ENCODE assay signal across 8 cellular contexts in the genomic region with DNA sequence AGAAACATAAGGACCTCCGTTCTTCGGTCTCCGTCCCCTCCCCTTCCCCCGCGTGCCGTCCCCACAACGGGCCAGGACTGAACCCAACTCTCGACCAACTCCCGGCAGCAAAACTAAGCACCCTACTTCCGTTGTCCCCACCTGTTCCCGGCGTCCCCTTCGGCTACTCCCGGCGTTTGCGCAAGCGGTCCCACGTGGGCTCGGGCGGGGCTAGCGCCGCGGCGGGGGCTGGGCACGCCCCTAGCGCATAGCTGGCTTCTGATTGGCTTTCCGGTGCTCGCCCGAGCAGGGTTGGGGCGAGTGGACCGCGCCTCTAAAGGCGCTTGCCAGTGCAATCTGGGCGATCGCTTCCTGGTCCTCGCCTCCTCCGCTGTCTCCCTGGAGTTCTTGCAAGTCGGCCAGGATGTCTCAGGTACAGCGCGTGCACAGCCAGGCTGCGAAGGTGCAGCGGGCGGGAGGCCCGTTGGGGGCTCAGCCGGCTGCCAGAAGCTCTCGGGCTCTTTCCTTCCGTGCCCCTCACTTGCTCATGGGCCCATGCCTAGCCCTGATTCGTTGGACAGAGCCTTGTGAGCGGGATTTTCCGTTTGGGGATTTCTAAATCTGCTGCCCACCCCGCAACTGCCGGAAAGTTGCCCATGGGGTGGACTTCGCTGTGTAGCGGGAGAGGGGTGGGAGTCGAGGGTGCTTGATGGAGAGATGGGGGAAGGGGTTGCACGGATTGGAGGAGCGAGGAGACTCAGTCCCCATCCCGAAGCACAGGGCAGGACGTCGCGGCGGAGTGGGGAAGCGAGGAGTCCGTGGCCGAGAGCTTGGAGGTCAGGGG. TPM values are rescaled to one million over a fixed set of nuclear protein-coding genes. Genes with fewer than 3 reads are reported as not detected.
DNase-seq lines count a peak whose midpoint lies in the region; ATAC-seq and TF ChIP-seq lines count a peak whose summit lies in the region.

TSS of gene C2orf76 (minus strand) at position 186 of the 823 bp plus-strand sequence. CDS start 26,875 bp downstream, outside the sequence.
TSS of gene DBI (plus strand) at position 329 of the 823 bp plus-strand sequence. CDS start at position 404, 75 bp downstream.

- no peaks in the 10 kb centered on the region for H3K9me3 ChIP-seq in right lobe of liver

- peak; percentile 95 for TF ChIP-seq POLR2A in right lobe of liver (IDR thresholded peaks at IDR 0.05)

- no peaks in the 10 kb centered on the region for H3K27me3 ChIP-seq in dorsolateral prefrontal cortex
- H3K27me3 ChIP-seq in right lobe of liver: no peaks in the 10 kb centered on the region

- peaks cover 37% of the 10 kb centered on the region for H3K36me3 Mint-ChIP-seq in activated CD4-positive, alpha-beta memory T cell treated with anti-CD3 and anti-CD28 coated beads for 36 hours

- CTCF ChIA-PET in activated CD4-positive, alpha-beta memory T cell treated with anti-CD3 and anti-CD28 coated beads for 36 hours (lab: Charles Lee): interaction anchor here (1.9 kb wide), 1 partner anchor 11 kb away, joined by 4 read pairs; no protein-coding TSS in a partner anchor

- no peaks in the 10 kb centered on the region for H3K27me3 Mint-ChIP-seq in activated CD4-positive, alpha-beta memory T cell treated with anti-CD3 and anti-CD28 coated beads for 36 hours

- peaks cover 33% of the 10 kb centered on the region for H3K4me1 Mint-ChIP-seq in activated CD4-positive, alpha-beta memory T cell treated with anti-CD3 and anti-CD28 coated beads for 36 hours (ENCODE audit: low read depth)

- intact Hi-C loops in activated CD4-positive, alpha-beta memory T cell treated with anti-CD3 and anti-CD28 coated beads for 36 hours (cut with micrococcal nuclease): loop anchor here (1.0 to 5.0 kb wide), 8 partner anchors 11 to 1555 kb away; partner anchors contain the start of genes CCDC93, DDX18, EPB41L5 and PTPN4
- intact Hi-C loops in dorsolateral prefrontal cortex (cut with DNase I) (loop anchor here in 1 of 2 donors (5.0 kb wide), 1 partner anchor 40 kb away; no protein-coding TSS in a partner anchor), right lobe of liver (cut with DNase I) (no loop called here)

- no peak for TF ChIP-seq CTCF in C4-2B (conservative IDR thresholded peaks at IDR 0.05)
- TF ChIP-seq CTCF in dorsolateral prefrontal cortex (IDR thresholded peaks at IDR 0.05 in 54 of 56, conservative IDR thresholded peaks at IDR 0.05 in 2 of 56; ENCODE audit: low read depth in 1 of 56, partially characterized antibody in 56 of 56): peak in 17 of 56 donors; percentile 3 to 41 (median 14)
- no peak for TF ChIP-seq CTCF in right lobe of liver (IDR thresholded peaks at IDR 0.05)

- POLR2A ChIA-PET in activated CD4-positive, alpha-beta memory T cell treated with anti-CD3 and anti-CD28 coated beads for 36 hours (lab: Charles Lee): interaction anchor here (1.0 to 1.7 kb wide), 6 partner anchors 10 to 810 kb away, joined by 3 to 7 read pairs (median 4); no protein-coding TSS in a partner anchor

- peaks cover 0 to 52% (median 7%) of the 10 kb centered on the region in 4 donors for H3K4me1 ChIP-seq in right lobe of liver

- peak within 1 kb of the TSS; percentile 96 for H3K27ac Mint-ChIP-seq in activated CD4-positive, alpha-beta memory T cell treated with anti-CD3 and anti-CD28 coated beads for 36 hours

- peak; percentile 94 for ATAC-seq in GM19395 (IDR thresholded peaks at IDR 0.05; ENCODE audit: unreplicated experiment)
- ATAC-seq in HG03565 (IDR thresholded peaks at IDR 0.05; ENCODE audit: unreplicated experiment): peak; percentile 92
- peak; percentile 91 to 96 (median 93) for ATAC-seq in right lobe of liver

- H3K4me3 ChIP-seq in dorsolateral prefrontal cortex (peak within 1 kb of the TSS; percentile 64 to 99 (median 87)), right lobe of liver (peak within 1 kb of the TSS; percentile 68 to 97 (median 90))

- H3K9me3 Mint-ChIP-seq in activated CD4-positive, alpha-beta memory T cell treated with anti-CD3 and anti-CD28 coated beads for 36 hours: no peaks in the 10 kb centered on the region

- H3K27ac ChIP-seq in C4-2B (peak within 1 kb of the TSS; percentile 97), dorsolateral prefrontal cortex (peak within 1 kb of the TSS; percentile 51 to 97 (median 90)), right lobe of liver (peak within 1 kb of the TSS; percentile 90 to 95 (median 93))

- H3K36me3 ChIP-seq in right lobe of liver: peaks cover 0 to 39% (median 26%) of the 10 kb centered on the region in 4 donors

- H3K4me3 Mint-ChIP-seq in activated CD4-positive, alpha-beta memory T cell treated with anti-CD3 and anti-CD28 coated beads for 36 hours: peak within 1 kb of the TSS; percentile 100

- WGBS in right lobe of liver (ENCODE audit: insufficient coverage, low coverage, low lambda C conversion rate, missing lambda C conversion rate): under 1% methylated on average over 32 of the region's 65 CpGs

- DNase-seq in NCI-H774 (lab: John Stamatoyannopoulos, UW) (peak; percentile 96), dorsolateral prefrontal cortex (peak; percentile 91 to 98 (median 96)), right lobe of liver (peak; percentile 96 to 98 (median 98))
- peak; percentile 96 for DNase-seq in activated CD4-positive, alpha-beta memory T cell treated with anti-CD3 and anti-CD28 coated beads for 36 hours
- DNase-seq in stimulated activated CD4-positive, alpha-beta T cell treated with anti-CD3 and anti-CD28 coated beads, Interleukin-4, amount 100 ng/mL, for 4 hours: peak; percentile 90

RNA-seq across cellular contexts. Expression of gene C2orf76, which starts in this region (rescaled TPM):
- 10 to 100 TPM; 10.5 to 11.5 TPM for total RNA-seq in activated CD4-positive, alpha-beta memory T cell treated with anti-CD3 and anti-CD28 coated beads for 36 hours
- total RNA-seq in dorsolateral prefrontal cortex: 10 to 100 TPM in 110 of 120 experiments, 1 to 10 TPM in 10; 4.7 to 34.3 (median 14.0) TPM
- 1 to 10 TPM; 2.6 to 5.5 (median 3.5) TPM for total RNA-seq in right lobe of liver

RNA-seq across cellular contexts. Expression of gene DBI, which starts in this region (rescaled TPM):
- 100 to 1,000 TPM; 149 to 150 TPM for total RNA-seq in activated CD4-positive, alpha-beta memory T cell treated with anti-CD3 and anti-CD28 coated beads for 36 hours
- 100 to 1,000 TPM in 113 of 120 experiments, 10 to 100 TPM in 7; 70.4 to 282 (median 139) TPM for total RNA-seq in dorsolateral prefrontal cortex
- total RNA-seq in right lobe of liver: 100 to 1,000 TPM; 132 to 314 (median 191) TPM

Comparison
In these comparisons a context has a peak if more than half of its experiments do, and no peak if none do; other contexts are left out.
1. Peak in every context shown above with its lines: DNase-seq, ATAC-seq, H3K4me3 ChIP-seq and H3K27ac ChIP-seq.